In the genomic region with DNA sequence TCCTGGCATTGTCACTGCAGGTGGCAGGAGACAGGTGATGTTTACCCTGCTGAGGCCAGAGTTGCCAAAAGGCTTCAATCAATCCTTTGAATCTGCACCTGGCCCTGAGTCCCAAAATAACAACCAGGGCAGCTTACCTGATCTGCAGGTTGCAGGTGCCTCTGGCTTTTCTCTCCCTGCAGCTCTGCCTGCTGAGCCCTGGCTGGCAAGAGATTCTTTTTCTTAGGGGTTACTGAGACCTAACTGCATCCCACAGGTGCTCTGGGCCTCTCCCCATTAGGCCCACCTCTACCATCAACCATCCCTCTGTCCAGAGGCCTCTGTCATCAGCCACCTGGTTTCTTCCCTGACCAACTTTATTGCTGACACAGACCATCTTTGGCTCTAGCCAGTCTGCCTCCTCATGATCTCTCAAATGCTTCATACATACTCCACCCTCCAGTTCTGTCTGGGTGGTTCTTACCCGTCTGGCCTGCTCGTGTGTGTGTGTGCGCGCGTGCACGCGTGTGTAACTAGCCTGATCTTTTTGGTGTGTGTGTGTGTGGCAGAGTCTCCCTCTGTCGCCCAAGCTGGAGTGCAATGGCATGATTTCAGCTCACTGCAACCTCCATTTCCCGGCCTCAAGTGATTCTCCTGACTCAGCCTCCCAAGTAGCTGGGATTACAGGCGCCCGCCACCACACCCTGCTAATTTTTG, we compare ENCODE assay signal across 9 cellular contexts. TPM values are rescaled to one million over a fixed set of nuclear protein-coding genes. Genes with fewer than 3 reads are reported as not detected.
DNase-seq lines count a peak whose midpoint lies in the region; ATAC-seq and TF ChIP-seq lines count a peak whose summit lies in the region.
"Had no signal": no experiment of that assay in that cellular context is flagged by ENCODE, and none has a peak within 500 bp of the region (broad histone marks: within the 10 kb centered on the region; RNA-seq: fewer than 3 reads in every experiment).

No MANE protein-coding gene starts in this region.

- ATAC-seq in DND-41 (ENCODE audit: insufficient read depth, low read depth): peak; percentile 8; the same call in 1 of the 3 replicates
- no peak for ATAC-seq in HG03039 (IDR thresholded peaks at IDR 0.05; ENCODE audit: unreplicated experiment)
- ATAC-seq in HG03354 (IDR thresholded peaks at IDR 0.05; ENCODE audit: poor library complexity, severe bottlenecking, unreplicated experiment): no peak

- whole genome bisulfite sequencing in prostate gland: 85% methylated on average over 11 of the region's 11 CpGs

- intact Hi-C loops in prostate gland (cut with DNase I): no loop called here

- peaks cover 97% of the 10 kb centered on the region for H3K4me1 ChIP-seq in DND-41 (ENCODE audit: insufficient read depth, low read length)
- H3K4me1 ChIP-seq in prostate gland (replicated peaks): peaks cover 37% of the 10 kb centered on the region

- peak overlapping the region in 1 of 2 experiments; percentile 12; a peak in 2 of 4 replicates for H3K4me3 ChIP-seq in DND-41 (ENCODE audit: low read depth in 1 of 2, low read length in 2 of 2)
- no peak overlapping the region for H3K4me3 ChIP-seq in prostate gland

- H3K79me2 ChIP-seq in DND-41 (ENCODE audit: insufficient read depth, low read length): peaks cover 99% of the 10 kb centered on the region

- TF ChIP-seq POLR2A in prostate gland (IDR thresholded peaks at IDR 0.05): no peak

- H3K36me3 ChIP-seq in DND-41 (ENCODE audit: insufficient read depth, low read length) (peaks cover 97% of the 10 kb centered on the region), prostate gland (no peaks in the 10 kb centered on the region)

- H2AFZ ChIP-seq in DND-41 (ENCODE audit: low read depth, low read length): no peak overlapping the region

- TF ChIP-seq CTCF in DND-41 (IDR thresholded peaks at IDR 0.05; ENCODE audit: borderline replicate concordance, extremely low read depth, low read length, poor library complexity, severe bottlenecking) (no peak), prostate gland (IDR thresholded peaks at IDR 0.05) (no peak)

- peak overlapping the region; percentile 46 for H3K9ac ChIP-seq in DND-41 (ENCODE audit: low read depth, low read length)

- peaks cover 94% of the 10 kb centered on the region for H4K20me1 ChIP-seq in DND-41 (ENCODE audit: insufficient read depth, low read length)

- H3K27me3 ChIP-seq in DND-41 (ENCODE audit: insufficient read depth, low read length, poor library complexity) (no peaks in the 10 kb centered on the region), prostate gland (replicated peaks; ENCODE audit: insufficient read depth) (no peaks in the 10 kb centered on the region)

- H3K9me3 ChIP-seq in DND-41 (ENCODE audit: insufficient read depth, low read length, severe bottlenecking): no peaks in the 10 kb centered on the region
- H3K9me3 ChIP-seq in prostate gland: no peaks in the 10 kb centered on the region

- peak overlapping the region; percentile 50 for H3K4me2 ChIP-seq in DND-41 (ENCODE audit: insufficient read depth, low read length)

- peak overlapping the region; percentile 89 for H3K27ac ChIP-seq in DND-41 (ENCODE audit: low read length)
- H3K27ac ChIP-seq in angular gyrus (ENCODE audit: low read depth, low read length): peak overlapping the region; percentile 62
- peak overlapping the region; percentile 94 to 96 for H3K27ac ChIP-seq in prostate gland

- DNase-seq in DND-41: peak; percentile 50
- DNase-seq in NCI-H2107 (lab: John Stamatoyannopoulos, UW): peak; percentile 57
- no peak for DNase-seq in prostate gland (ENCODE audit: low spot score)
- no peak for DNase-seq in SK-N-DZ (ENCODE audit: low spot score)
- DNase-seq in activated CD8-positive, alpha-beta memory T cell treated with anti-CD3 and anti-CD28 coated beads for 24 hours: no peak
- DNase-seq: activated CD8-positive, alpha-beta memory T cell treated with anti-CD3 and anti-CD28 coated beads, Interleukin-2, amount 50 U/mL, for 4 hours had no signal

RNA-seq across cellular contexts. Expression of gene BCL2L1, which starts 13.7 kb away (rescaled TPM):
- total RNA-seq in prostate gland: 100 to 1,000 TPM; 127 to 155 TPM
- polyA plus RNA-seq in SK-N-DZ (2014; cell fraction: cytosol; rRNA removed): 78.5 and 86.3 TPM in 2 replicates
- 30.3 and 34.7 TPM in 2 replicates for polyA plus RNA-seq in SK-N-DZ (2014; cell fraction: nucleus; rRNA removed)

RNA-seq across cellular contexts. Expression of gene TPX2, which starts 30.1 kb away (rescaled TPM):
- 10 to 100 TPM in 1 of 2 donors, 1 to 10 TPM in 1; 1.4 to 23.2 TPM for total RNA-seq in prostate gland
- polyA plus RNA-seq in SK-N-DZ (2014; cell fraction: cytosol; rRNA removed): 121 and 138 TPM in 2 replicates
- polyA plus RNA-seq in SK-N-DZ (2014; cell fraction: nucleus; rRNA removed): 484 and 677 TPM in 2 replicates

Comparison
In these comparisons a context has a peak if more than half of its experiments do, and no peak if none do; other contexts are left out.
1. DNase-seq: peak in DND-41 (single experiment) and NCI-H2107 (single experiment); none in prostate gland (single experiment), SK-N-DZ (single experiment) and activated CD8-positive, alpha-beta memory T cell treated with anti-CD3 and anti-CD28 coated beads for 24 hours (single experiment).
2. Peak in every context shown above with its lines, with median percentiles within 50 percentile points of each other: H3K27ac ChIP-seq.